Comparison of ENCODE assay signal across 9 cellular contexts in genomic region chr2:178404380-178404767, GRCh38. TPM values are rescaled to one million over a fixed set of nuclear protein-coding genes. Genes with fewer than 3 reads are reported as not detected.
DNase-seq lines count a peak whose midpoint lies in the region; ATAC-seq lines count a peak whose summit lies in the region.
"Had no signal": no experiment of that assay in that cellular context is flagged by ENCODE, and none has a peak within 500 bp of the region (broad histone marks: within the 10 kb centered on the region; RNA-seq: fewer than 3 reads in every experiment).

No MANE protein-coding gene starts in this region.

- H3K4me1 ChIP-seq in CD4-positive, CD25-positive, alpha-beta regulatory T cell (ENCODE audit: control insufficient read depth, insufficient read depth, low read length, poor library complexity, severe bottlenecking): no peaks in the 10 kb centered on the region

- H3K9me3 ChIP-seq in CD4-positive, CD25-positive, alpha-beta regulatory T cell (ENCODE audit: control insufficient read depth in 2 of 2, low read length in 2 of 2): no peaks in the 10 kb centered on the region

- DNase-seq in CD4-positive, CD25-positive, alpha-beta regulatory T cell: peak in 1 of 3 donors; percentile 81
- DNase-seq in NCI-H748 treated with DMSO at 0.1 percent for 48 hours (lab: John Stamatoyannopoulos, UW): peak; percentile 16
- peak; percentile 81 for DNase-seq in dermis blood vessel endothelial cell
- no peak for DNase-seq in cerebellar nuclear complex (lab: John Stamatoyannopoulos, UW)
- DNase-seq in GOT3 (lab: John Stamatoyannopoulos, UW): no peak
- no peak for DNase-seq in LoVo (ENCODE audit: low spot score)

- peak; percentile 34 to 37 for ATAC-seq in CD4-positive, CD25-positive, alpha-beta regulatory T cell (ENCODE audit: low read depth in 2 of 2)
- ATAC-seq in GM18873 (IDR thresholded peaks at IDR 0.05; ENCODE audit: low FRiP score, unreplicated experiment) (peak; percentile 99), HG02938 (IDR thresholded peaks at IDR 0.05; ENCODE audit: unreplicated experiment) (peak; percentile 99)

- H3K4me3 ChIP-seq in CD4-positive, CD25-positive, alpha-beta regulatory T cell (ENCODE audit: low read depth, low read length): peak overlapping the region; percentile 58

- H3K9me3 Mint-ChIP-seq in CD4-positive, CD25-positive, alpha-beta regulatory T cell: no peaks in the 10 kb centered on the region
- H3K9me3 Mint-ChIP-seq: stimulated activated naive CD8-positive, alpha-beta T cell treated with anti-CD3 and anti-CD28 coated beads, Interleukin-15, Interleukin-2, amounts not matched to agents 100 ng/mL and 50 ng/mL, for 24 hours had no signal

- no peaks in the 10 kb centered on the region for H3K36me3 ChIP-seq in CD4-positive, CD25-positive, alpha-beta regulatory T cell (ENCODE audit: control insufficient read depth, insufficient read depth, low read length)

- peaks cover 10 to 15% (median 13%) of the 10 kb centered on the region in 4 donors for H3K4me1 Mint-ChIP-seq in CD4-positive, CD25-positive, alpha-beta regulatory T cell

- H3K27ac ChIP-seq in CD4-positive, CD25-positive, alpha-beta regulatory T cell (ENCODE audit: insufficient read depth, low read length, poor library complexity, severe bottlenecking): no peak overlapping the region

- no peaks in the 10 kb centered on the region for H3K36me3 Mint-ChIP-seq in CD4-positive, CD25-positive, alpha-beta regulatory T cell

- H3K27me3 ChIP-seq in CD4-positive, CD25-positive, alpha-beta regulatory T cell (ENCODE audit: control insufficient read depth, insufficient read depth, low read length): no peaks in the 10 kb centered on the region

- H3K4me3 Mint-ChIP-seq in CD4-positive, CD25-positive, alpha-beta regulatory T cell: peak overlapping the region; percentile 2 to 70 (median 30)
- H3K4me3 Mint-ChIP-seq: stimulated activated naive CD8-positive, alpha-beta T cell treated with anti-CD3 and anti-CD28 coated beads, Interleukin-15, Interleukin-2, amounts not matched to agents 100 ng/mL and 50 ng/mL, for 24 hours had no signal

- H3K27ac Mint-ChIP-seq in CD4-positive, CD25-positive, alpha-beta regulatory T cell: peak overlapping the region; percentile 45 to 89 (median 80)
- H3K27ac Mint-ChIP-seq: stimulated activated naive CD8-positive, alpha-beta T cell treated with anti-CD3 and anti-CD28 coated beads, Interleukin-15, Interleukin-2, amounts not matched to agents 100 ng/mL and 50 ng/mL, for 24 hours had no signal

- no peaks in the 10 kb centered on the region for H3K27me3 Mint-ChIP-seq in CD4-positive, CD25-positive, alpha-beta regulatory T cell

RNA-seq across cellular contexts. Expression of gene PRKRA, which starts 46.6 kb away (rescaled TPM):
- 103 TPM for total RNA-seq in CD4-positive, CD25-positive, alpha-beta regulatory T cell
- 10 to 100 TPM; 50.8 to 58.6 (median 52.7) TPM for polyA plus RNA-seq in CD4-positive, CD25-positive, alpha-beta regulatory T cell
- 36.8 and 49.9 TPM in 2 replicates for total RNA-seq in dermis blood vessel endothelial cell

RNA-seq across cellular contexts. Expression of gene PJVK, which starts 46.8 kb away (rescaled TPM):
- total RNA-seq in CD4-positive, CD25-positive, alpha-beta regulatory T cell: 3.1 TPM
- polyA plus RNA-seq in CD4-positive, CD25-positive, alpha-beta regulatory T cell: under 1 TPM; 0.22 to 0.72 (median 0.45) TPM
- total RNA-seq in dermis blood vessel endothelial cell: 0.34 and 0.42 TPM in 2 replicates

Comparison
In these comparisons a context has a peak if more than half of its experiments do, and no peak if none do; other contexts are left out.
1. ATAC-seq: peak in every context shown above with its lines; median percentile 99 in GM18873; 99 in HG02938; 36 in CD4-positive, CD25-positive, alpha-beta regulatory T cell.
2. DNase-seq: peak in NCI-H748 treated with DMSO at 0.1 percent for 48 hours (single experiment) and dermis blood vessel endothelial cell (single experiment); none in cerebellar nuclear complex (0 of 2), GOT3 (single experiment) and LoVo (single experiment).